In genomic region chr1:36455386-36455785, GRCh38 we compare ENCODE assay signal across 19 cellular contexts. TPM values are rescaled to one million over a fixed set of nuclear protein-coding genes. Genes with fewer than 3 reads are reported as not detected.
DNase-seq lines count a peak whose midpoint lies in the region; ATAC-seq, FAIRE-seq and TF ChIP-seq lines count a peak whose summit lies in the region.
"Had no signal": no experiment of that assay in that cellular context is flagged by ENCODE, and none has a peak within 500 bp of the region (broad histone marks: within the 10 kb centered on the region; RNA-seq: fewer than 3 reads in every experiment).

No MANE protein-coding gene starts in this region.

- H3K79me2 ChIP-seq in HepG2 (ENCODE audit: insufficient read depth, low read length) (no peaks in the 10 kb centered on the region), PC-3 (ENCODE audit: low read length) (no peaks in the 10 kb centered on the region)

- no peaks in the 10 kb centered on the region for H3F3A ChIP-seq in PC-3 (ENCODE audit: low read length, unreplicated experiment)

- H3K36me3 ChIP-seq in HepG2 (replicated peaks in 1 of 2; ENCODE audit: control insufficient read depth in 1 of 2, insufficient read depth in 2 of 2, low read length in 2 of 2) (peaks cover 13 to 51% of the 10 kb centered on the region in 2 experiments), right lobe of liver (peaks cover 0 to 43% (median 17%) of the 10 kb centered on the region in 4 donors), thyroid gland (peaks cover 27 to 29% of the 10 kb centered on the region in 2 donors), PC-3 (ENCODE audit: low read depth, low read length) (peaks cover 40% of the 10 kb centered on the region)

- no peaks in the 10 kb centered on the region for H3K9me3 ChIP-seq in HepG2 (ENCODE audit: low read length)
- no peaks in the 10 kb centered on the region for H3K9me3 ChIP-seq in right lobe of liver
- no peaks in the 10 kb centered on the region for H3K9me3 ChIP-seq in thyroid gland
- no peaks in the 10 kb centered on the region for H3K9me3 ChIP-seq in PC-3 (ENCODE audit: low read length)

- no peak for TF ChIP-seq EP300 in HepG2 (IDR thresholded peaks at IDR 0.05; ENCODE audit: low read depth in 2 of 2, low read length in 2 of 2)
- TF ChIP-seq EP300 in HepG2 (CRISPR knock-in tag; IDR thresholded peaks at IDR 0.05; ENCODE audit: borderline replicate concordance): no peak

- H3K4me1 ChIP-seq in HepG2 (ENCODE audit: insufficient read depth, low read length) (peaks cover 18% of the 10 kb centered on the region), right lobe of liver (no peaks in the 10 kb centered on the region), foreskin keratinocyte (no peaks in the 10 kb centered on the region), thyroid gland (peaks cover 5 to 7% of the 10 kb centered on the region in 2 donors), PC-3 (ENCODE audit: insufficient read depth, low read length) (peaks cover 4% of the 10 kb centered on the region)

- H3K4me1 Mint-ChIP-seq in T-helper 1 cell treated with Interleukin-12 subunit alpha and Interleukin-12 subunit beta and Interleukin-4 antibody, amounts not matched to agents 30 μg/mL and 1 μg/mL, for 36 hours (ENCODE audit: low read depth): peaks cover 44% of the 10 kb centered on the region
- H3K4me1 Mint-ChIP-seq in immature natural killer cell: peaks cover 18 to 28% of the 10 kb centered on the region in 2 donors

- intact Hi-C loops in HepG2 (cut with micrococcal nuclease; ENCODE audit: unreplicated experiment) (no loop called here), right lobe of liver (cut with DNase I) (no loop called here), thyroid gland (cut with DNase I) (no loop called here), PC-3 (cut with micrococcal nuclease) (no loop called here)

- in situ Hi-C loops in HepG2 (cut with HindIII; ENCODE audit: extremely low pct_ligation_motif_present, low pct_unique_long_range_greater_than_20kb): no loop called here

- H3K36me3 Mint-ChIP-seq in T-helper 1 cell treated with Interleukin-12 subunit alpha and Interleukin-12 subunit beta and Interleukin-4 antibody, amounts not matched to agents 30 μg/mL and 1 μg/mL, for 36 hours (ENCODE audit: low read depth): peaks cover 38% of the 10 kb centered on the region
- peaks cover 14 to 32% (median 15%) of the 10 kb centered on the region in 3 donors for H3K36me3 Mint-ChIP-seq in immature natural killer cell

- H4K20me1 ChIP-seq in HepG2 (ENCODE audit: insufficient read depth, low read length): no peaks in the 10 kb centered on the region
- H4K20me1 ChIP-seq in PC-3 (ENCODE audit: low read length): no peaks in the 10 kb centered on the region

- no peaks in the 10 kb centered on the region for H3K9me2 ChIP-seq in PC-3 (replicated peaks; ENCODE audit: low read length)

- H3K4me2 ChIP-seq in HepG2 (ENCODE audit: low read depth, low read length) (no peak overlapping the region), PC-3 (ENCODE audit: low read length) (no peak overlapping the region)
- H3K4me2 ChIP-seq: PC-9 had no signal

- 92% methylated on average over 1 of the region's 1 CpG for WGBS in HepG2 (ENCODE audit: low lambda C conversion rate)
- 100% methylated on average over 1 of the region's 1 CpG for WGBS in right lobe of liver (ENCODE audit: insufficient coverage, low coverage, low lambda C conversion rate, missing lambda C conversion rate)
- 88 to 90% methylated on average over 1 of the region's 1 CpG for WGBS in thyroid gland, 2 donors

- H3K4me3 ChIP-seq in HepG2 (replicated peaks in 1 of 3; ENCODE audit: insufficient read depth in 1 of 3, low read depth in 2 of 3, low read length in 3 of 3): no peak overlapping the region
- no peak overlapping the region for H3K4me3 ChIP-seq in right lobe of liver
- H3K4me3 ChIP-seq in thyroid gland (replicated peaks in 1 of 3): no peak overlapping the region
- no peak overlapping the region for H3K4me3 ChIP-seq in PC-3 (ENCODE audit: low read length)
- H3K4me3 ChIP-seq: PC-9 had no signal

- TF ChIP-seq POLR2A in HepG2 (IDR thresholded peaks at IDR 0.05; ENCODE audit: insufficient read depth in 1 of 2, low read depth in 2 of 2, low read length in 2 of 2) (no peak), right lobe of liver (IDR thresholded peaks at IDR 0.05) (no peak), thyroid gland (IDR thresholded peaks at IDR 0.05) (no peak)

- peak overlapping the region; percentile 27 for H3K27ac Mint-ChIP-seq in T-helper 1 cell treated with Interleukin-12 subunit alpha and Interleukin-12 subunit beta and Interleukin-4 antibody, amounts not matched to agents 30 μg/mL and 1 μg/mL, for 36 hours
- no peak overlapping the region for H3K27ac Mint-ChIP-seq in immature natural killer cell
- H3K27ac Mint-ChIP-seq: B cell; CD4-positive, CD25-positive, alpha-beta regulatory T cell had no signal

- H3K4me3 Mint-ChIP-seq in T-helper 1 cell treated with Interleukin-12 subunit alpha and Interleukin-12 subunit beta and Interleukin-4 antibody, amounts not matched to agents 30 μg/mL and 1 μg/mL, for 36 hours: no peak overlapping the region
- H3K4me3 Mint-ChIP-seq in immature natural killer cell: no peak overlapping the region
- H3K4me3 Mint-ChIP-seq: B cell had no signal

- no peak for TF ChIP-seq CTCF in HepG2 (CRISPR knock-in tag; IDR thresholded peaks at IDR 0.05)
- TF ChIP-seq CTCF in right lobe of liver (IDR thresholded peaks at IDR 0.05): no peak
- TF ChIP-seq CTCF in foreskin keratinocyte (conservative IDR thresholded peaks at IDR 0.05): no peak
- TF ChIP-seq CTCF in thyroid gland (IDR thresholded peaks at IDR 0.05): no peak
- TF ChIP-seq CTCF in PC-3 (conservative IDR thresholded peaks at IDR 0.05; ENCODE audit: low read depth, low read length): no peak

- no peaks in the 10 kb centered on the region for H3K27me3 Mint-ChIP-seq in T-helper 1 cell treated with Interleukin-12 subunit alpha and Interleukin-12 subunit beta and Interleukin-4 antibody, amounts not matched to agents 30 μg/mL and 1 μg/mL, for 36 hours (ENCODE audit: low read depth)
- H3K27me3 Mint-ChIP-seq in immature natural killer cell (ENCODE audit: low read depth in 3 of 3): peaks cover under 1 to 6% (median 3%) of the 10 kb centered on the region in 3 donors
- H3K27me3 Mint-ChIP-seq: B cell; CD4-positive, CD25-positive, alpha-beta regulatory T cell had no signal

- BruUV-seq in HepG2 (replicated peaks; lab: Mats Ljungman, UMichigan): TSS peak; percentile 14
- BruUV-seq in PC-3 (replicated peaks; lab: Mats Ljungman, UMichigan): no TSS peak

- CTCF ChIA-PET in HepG2 (lab: Yijun Ruan, JAX; ENCODE audit: low intra/inter-chr PET ratio, low total read pairs) (no interaction called here), PC-3 (lab: Charles Lee) (no interaction called here)

- H3K27ac ChIP-seq in HepG2 (ENCODE audit: extremely low read length, insufficient read depth, low read length) (no peak overlapping the region), right lobe of liver (no peak overlapping the region), foreskin keratinocyte (no peak overlapping the region), thyroid gland (no peak overlapping the region), PC-3 (ENCODE audit: low read length) (no peak overlapping the region)
- H3K27ac ChIP-seq: 22Rv1, PC-9 had no signal

- ATAC-seq in HepG2 (no peak), right lobe of liver (no peak), foreskin keratinocyte (peak; percentile 17), PC-3 (no peak)

- no peaks in the 10 kb centered on the region for H3K9me3 Mint-ChIP-seq in T-helper 1 cell treated with Interleukin-12 subunit alpha and Interleukin-12 subunit beta and Interleukin-4 antibody, amounts not matched to agents 30 μg/mL and 1 μg/mL, for 36 hours
- no peaks in the 10 kb centered on the region for H3K9me3 Mint-ChIP-seq in immature natural killer cell
- H3K9me3 Mint-ChIP-seq: CD4-positive, CD25-positive, alpha-beta regulatory T cell had no signal

- DNase-seq in T-helper 1 cell (no peak), HepG2 (ENCODE audit: low spot score) (no peak), right lobe of liver (no peak), foreskin keratinocyte (peak in 1 of 2 donors; percentile 25), thyroid gland (no peak), immature natural killer cell (no peak), PC-3 (no peak)
- DNase-seq: CD4-positive, CD25-positive, alpha-beta regulatory T cell; H7; KG1; NCI-H1417 treated with DMSO at 0.1 percent for 48 hours; NCI-H1930; NCI-H446; NCI-H748 treated with DMSO at 0.1 percent for 48 hours; PC-9 had no signal

- no peaks in the 10 kb centered on the region for H3K27me3 ChIP-seq in HepG2 (ENCODE audit: control insufficient read depth in 1 of 2, insufficient read depth in 2 of 2, low read length in 2 of 2)
- H3K27me3 ChIP-seq in right lobe of liver: no peaks in the 10 kb centered on the region
- H3K27me3 ChIP-seq in foreskin keratinocyte: no peaks in the 10 kb centered on the region
- H3K27me3 ChIP-seq in thyroid gland: no peaks in the 10 kb centered on the region
- no peaks in the 10 kb centered on the region for H3K27me3 ChIP-seq in PC-3 (ENCODE audit: low read length)

- H2AFZ ChIP-seq in HepG2 (ENCODE audit: low read length) (no peak overlapping the region), PC-3 (ENCODE audit: low read length) (no peak overlapping the region)
- H2AFZ ChIP-seq: PC-9 had no signal

- H3K9ac ChIP-seq in HepG2 (ENCODE audit: insufficient read depth, low read depth, low read length): no peak overlapping the region
- H3K9ac ChIP-seq in PC-3 (ENCODE audit: low read length): no peak overlapping the region

- POLR2A ChIA-PET in HepG2 (lab: Yijun Ruan, JAX): interaction anchor here (2.8 kb wide), 1 partner anchor 8 kb away, joined by 12 read pairs; the partner anchor contains the start of gene MRPS15
- POLR2A ChIA-PET in PC-3 (lab: Charles Lee; ENCODE audit: unreplicated experiment): no interaction called here

- no peak for TF ChIP-seq RAD21 in HepG2 (CRISPR knock-in tag; IDR thresholded peaks at IDR 0.05)

- no peak for FAIRE-seq in HepG2 (lab: Jason Lieb, UNC)

RNA-seq across cellular contexts. Expression of gene OSCP1, which starts 5.1 kb away (rescaled TPM):
- total RNA-seq in HepG2 (2016; rRNA removed; fragmentation: Illumina TruSeq; extraction: Trizol) (0.60 and 0.86 TPM in 2 replicates), right lobe of liver (1 to 10 TPM in 5 of 6 experiments, under 1 TPM in 1; 0.40 to 4.9 (median 1.7) TPM), foreskin keratinocyte (4.4 and 5.8 TPM in 2 replicates), thyroid gland (10 to 100 TPM; 15.2 to 31.9 (median 19.5) TPM), PC-3 (2014; rRNA removed) (3.8 and 7.3 TPM in 2 replicates)
- total RNA-seq in HepG2 (2016; cell fraction: cytosol; rRNA removed; fragmentation: Illumina TruSeq; extraction: Trizol; ENCODE audit: low read depth): 0.71 and 1.1 TPM in 2 replicates
- 1.0 and 1.6 TPM in 2 replicates for total RNA-seq in HepG2 (2016; cell fraction: insoluble cytoplasmic fraction; rRNA removed; fragmentation: Illumina TruSeq; extraction: Trizol)
- 0.72 and 1.4 TPM in 2 replicates for total RNA-seq in HepG2 (2016; cell fraction: membrane; rRNA removed; fragmentation: Illumina TruSeq; extraction: Trizol)
- total RNA-seq in HepG2 (2016; cell fraction: nucleus; rRNA removed; fragmentation: Illumina TruSeq; extraction: Trizol): 0.34 and 1.4 TPM in 2 replicates
- polyA plus RNA-seq in HepG2 (2011; rRNA removed) (0.84 and 0.85 TPM in 2 replicates), foreskin keratinocyte (4.9 TPM in 2 replicates), immature natural killer cell (1 to 10 TPM in 1 of 3 donors, not detected in 2; 2.7 TPM)
- polyA plus RNA-seq in HepG2 (2011; cell fraction: cytosol; rRNA removed): 0.46 and 0.48 TPM in 2 replicates
- 0.23 and 0.93 TPM in 2 replicates for polyA plus RNA-seq in HepG2 (2011; cell fraction: nucleus; rRNA removed)
- 1.3 TPM in 2 replicates for polyA plus RNA-seq in HepG2 (2012)
- polyA plus RNA-seq in HepG2 (2016; cell fraction: cytosol; fragmentation: Illumina TruSeq; extraction: Trizol; ENCODE audit: low read depth): 0.35 and 0.55 TPM in 2 replicates
- 0.72 and 0.93 TPM in 2 replicates for polyA plus RNA-seq in HepG2 (2016; cell fraction: insoluble cytoplasmic fraction; fragmentation: Illumina TruSeq; extraction: Trizol; ENCODE audit: low read depth)
- polyA plus RNA-seq in HepG2 (2016; cell fraction: membrane; fragmentation: Illumina TruSeq; extraction: Trizol; ENCODE audit: low read depth): 0.69 and 1.2 TPM in 2 replicates
- polyA plus RNA-seq in HepG2 (2016; cell fraction: nucleus; fragmentation: Illumina TruSeq; extraction: Trizol; ENCODE audit: insufficient read depth, low read depth): 1.1 and 1.4 TPM in 2 replicates
- 0.56 and 3.7 TPM in 2 replicates for polyA minus RNA-seq in HepG2 (2011; rRNA and poly(A)+ RNA removed; ENCODE audit: low replicate concordance)
- 0.62 TPM in 1 of 2 replicates, not detected in the other for polyA minus RNA-seq in HepG2 (2011; cell fraction: cytosol; rRNA and poly(A)+ RNA removed)
- polyA minus RNA-seq in HepG2 (2011; cell fraction: nucleus; rRNA and poly(A)+ RNA removed): 1.4 and 2.0 TPM in 2 replicates
- total RNA-seq: CD4-positive, CD25-positive, alpha-beta regulatory T cell had no signal

RNA-seq across cellular contexts. Expression of gene MRPS15, which starts 8.8 kb away (rescaled TPM):
- total RNA-seq in HepG2 (2016; rRNA removed; fragmentation: Illumina TruSeq; extraction: Trizol): 113 and 137 TPM in 2 replicates
- 206 and 254 TPM in 2 replicates for total RNA-seq in HepG2 (2016; cell fraction: cytosol; rRNA removed; fragmentation: Illumina TruSeq; extraction: Trizol; ENCODE audit: low read depth)
- 122 and 135 TPM in 2 replicates for total RNA-seq in HepG2 (2016; cell fraction: insoluble cytoplasmic fraction; rRNA removed; fragmentation: Illumina TruSeq; extraction: Trizol)
- 170 and 207 TPM in 2 replicates for total RNA-seq in HepG2 (2016; cell fraction: membrane; rRNA removed; fragmentation: Illumina TruSeq; extraction: Trizol)
- 55.2 and 55.8 TPM in 2 replicates for total RNA-seq in HepG2 (2016; cell fraction: nucleus; rRNA removed; fragmentation: Illumina TruSeq; extraction: Trizol)
- 53.3 and 59.0 TPM in 2 replicates for polyA plus RNA-seq in HepG2 (2011; rRNA removed)
- polyA plus RNA-seq in HepG2 (2011; cell fraction: cytosol; rRNA removed): 63.3 and 64.9 TPM in 2 replicates
- 32.6 and 45.2 TPM in 2 replicates for polyA plus RNA-seq in HepG2 (2011; cell fraction: nucleus; rRNA removed)
- 46.7 and 60.7 TPM in 2 replicates for polyA plus RNA-seq in HepG2 (2012)
- 258 and 349 TPM in 2 replicates for polyA plus RNA-seq in HepG2 (2016; cell fraction: cytosol; fragmentation: Illumina TruSeq; extraction: Trizol; ENCODE audit: low read depth)
- 167 TPM in 2 replicates for polyA plus RNA-seq in HepG2 (2016; cell fraction: insoluble cytoplasmic fraction; fragmentation: Illumina TruSeq; extraction: Trizol; ENCODE audit: low read depth)
- 198 and 246 TPM in 2 replicates for polyA plus RNA-seq in HepG2 (2016; cell fraction: membrane; fragmentation: Illumina TruSeq; extraction: Trizol; ENCODE audit: low read depth)
- 109 and 110 TPM in 2 replicates for polyA plus RNA-seq in HepG2 (2016; cell fraction: nucleus; fragmentation: Illumina TruSeq; extraction: Trizol; ENCODE audit: insufficient read depth, low read depth)
- 12.8 and 22.8 TPM in 2 replicates for polyA minus RNA-seq in HepG2 (2011; rRNA and poly(A)+ RNA removed; ENCODE audit: low replicate concordance)
- 16.6 and 17.9 TPM in 2 replicates for polyA minus RNA-seq in HepG2 (2011; cell fraction: cytosol; rRNA and poly(A)+ RNA removed)
- 21.8 and 27.1 TPM in 2 replicates for polyA minus RNA-seq in HepG2 (2011; cell fraction: nucleus; rRNA and poly(A)+ RNA removed)
- total RNA-seq in right lobe of liver: 10 to 100 TPM; 44.9 to 63.6 (median 55.1) TPM
- 166 and 181 TPM in 2 replicates for total RNA-seq in foreskin keratinocyte
- polyA plus RNA-seq in foreskin keratinocyte: 231 and 260 TPM in 2 replicates
- 10 to 100 TPM; 45.6 to 85.9 (median 56.3) TPM for total RNA-seq in thyroid gland
- polyA plus RNA-seq in immature natural killer cell: 100 to 1,000 TPM in 1 of 3 donors, 10 to 100 TPM in 2; 59.8 to 106 (median 63.8) TPM
- total RNA-seq in PC-3 (2014; rRNA removed): 164 and 213 TPM in 2 replicates

RNA-seq across cellular contexts. Expression of gene CSF3R, which starts 27.3 kb away (rescaled TPM):
- 3.5 and 11.9 TPM in 2 replicates for total RNA-seq in HepG2 (2016; rRNA removed; fragmentation: Illumina TruSeq; extraction: Trizol)
- total RNA-seq in HepG2 (2016; cell fraction: cytosol; rRNA removed; fragmentation: Illumina TruSeq; extraction: Trizol; ENCODE audit: low read depth): 2.8 and 3.1 TPM in 2 replicates
- 3.2 and 11.8 TPM in 2 replicates for total RNA-seq in HepG2 (2016; cell fraction: insoluble cytoplasmic fraction; rRNA removed; fragmentation: Illumina TruSeq; extraction: Trizol)
- 5.6 and 6.3 TPM in 2 replicates for total RNA-seq in HepG2 (2016; cell fraction: membrane; rRNA removed; fragmentation: Illumina TruSeq; extraction: Trizol)
- 17.4 and 18.5 TPM in 2 replicates for total RNA-seq in HepG2 (2016; cell fraction: nucleus; rRNA removed; fragmentation: Illumina TruSeq; extraction: Trizol)
- polyA plus RNA-seq in HepG2 (2011; rRNA removed): 28.8 and 45.4 TPM in 2 replicates
- polyA plus RNA-seq in HepG2 (2011; cell fraction: cytosol; rRNA removed): 14.7 and 16.4 TPM in 2 replicates
- polyA plus RNA-seq in HepG2 (2011; cell fraction: nucleus; rRNA removed): 91.0 and 108 TPM in 2 replicates
- 30.0 and 40.7 TPM in 2 replicates for polyA plus RNA-seq in HepG2 (2012)
- polyA plus RNA-seq in HepG2 (2016; cell fraction: cytosol; fragmentation: Illumina TruSeq; extraction: Trizol; ENCODE audit: low read depth): 2.0 and 2.5 TPM in 2 replicates
- polyA plus RNA-seq in HepG2 (2016; cell fraction: insoluble cytoplasmic fraction; fragmentation: Illumina TruSeq; extraction: Trizol; ENCODE audit: low read depth): 5.0 and 5.6 TPM in 2 replicates
- polyA plus RNA-seq in HepG2 (2016; cell fraction: membrane; fragmentation: Illumina TruSeq; extraction: Trizol; ENCODE audit: low read depth): 5.1 and 5.2 TPM in 2 replicates
- 40.8 and 46.3 TPM in 2 replicates for polyA plus RNA-seq in HepG2 (2016; cell fraction: nucleus; fragmentation: Illumina TruSeq; extraction: Trizol; ENCODE audit: insufficient read depth, low read depth)
- 1.5 and 20.2 TPM in 2 replicates for polyA minus RNA-seq in HepG2 (2011; rRNA and poly(A)+ RNA removed; ENCODE audit: low replicate concordance)
- 6.9 and 10.3 TPM in 2 replicates for polyA minus RNA-seq in HepG2 (2011; cell fraction: cytosol; rRNA and poly(A)+ RNA removed)
- polyA minus RNA-seq in HepG2 (2011; cell fraction: nucleus; rRNA and poly(A)+ RNA removed): 28.3 and 40.9 TPM in 2 replicates
- 10 to 100 TPM in 3 of 6 experiments, 1 to 10 TPM in 3; 4.1 to 14.0 (median 9.5) TPM for total RNA-seq in right lobe of liver
- total RNA-seq in foreskin keratinocyte: not detected in 2 replicates
- polyA plus RNA-seq in foreskin keratinocyte: not detected in 2 replicates
- total RNA-seq in thyroid gland: 1 to 10 TPM; 3.5 to 7.9 (median 7.1) TPM
- 1 to 10 TPM in 2 of 3 donors, under 1 TPM in 1; 0.91 to 3.1 (median 2.0) TPM for polyA plus RNA-seq in immature natural killer cell
- total RNA-seq in PC-3 (2014; rRNA removed): not detected in 2 replicates
- total RNA-seq: PC-9 had no signal
- polyA plus RNA-seq: AG04450 had no signal

RNA-seq across cellular contexts. Expression of gene LSM10, which starts 57.7 kb away (rescaled TPM):
- total RNA-seq in HepG2 (2016; rRNA removed; fragmentation: Illumina TruSeq; extraction: Trizol) (14.0 and 17.0 TPM in 2 replicates), right lobe of liver (10 to 100 TPM; 15.2 to 42.0 (median 22.3) TPM), foreskin keratinocyte (16.1 and 25.6 TPM in 2 replicates), thyroid gland (10 to 100 TPM; 19.1 to 52.7 (median 49.0) TPM), PC-3 (2014; rRNA removed) (19.2 and 35.2 TPM in 2 replicates)
- total RNA-seq in HepG2 (2016; cell fraction: cytosol; rRNA removed; fragmentation: Illumina TruSeq; extraction: Trizol; ENCODE audit: low read depth): 56.5 and 60.8 TPM in 2 replicates
- total RNA-seq in HepG2 (2016; cell fraction: insoluble cytoplasmic fraction; rRNA removed; fragmentation: Illumina TruSeq; extraction: Trizol): 14.8 TPM in 2 replicates
- 50.9 and 52.1 TPM in 2 replicates for total RNA-seq in HepG2 (2016; cell fraction: membrane; rRNA removed; fragmentation: Illumina TruSeq; extraction: Trizol)
- 6.1 and 9.2 TPM in 2 replicates for total RNA-seq in HepG2 (2016; cell fraction: nucleus; rRNA removed; fragmentation: Illumina TruSeq; extraction: Trizol)
- polyA plus RNA-seq in HepG2 (2011; rRNA removed) (52.0 and 61.6 TPM in 2 replicates), foreskin keratinocyte (73.4 and 73.9 TPM in 2 replicates), immature natural killer cell (100 to 1,000 TPM; 156 to 181 (median 164) TPM)
- polyA plus RNA-seq in HepG2 (2011; cell fraction: cytosol; rRNA removed): 52.4 and 63.1 TPM in 2 replicates
- 18.3 and 21.3 TPM in 2 replicates for polyA plus RNA-seq in HepG2 (2011; cell fraction: nucleus; rRNA removed)
- 22.5 and 35.0 TPM in 2 replicates for polyA plus RNA-seq in HepG2 (2012)
- polyA plus RNA-seq in HepG2 (2016; cell fraction: cytosol; fragmentation: Illumina TruSeq; extraction: Trizol; ENCODE audit: low read depth): 247 and 272 TPM in 2 replicates
- 57.9 and 60.5 TPM in 2 replicates for polyA plus RNA-seq in HepG2 (2016; cell fraction: insoluble cytoplasmic fraction; fragmentation: Illumina TruSeq; extraction: Trizol; ENCODE audit: low read depth)
- 158 and 176 TPM in 2 replicates for polyA plus RNA-seq in HepG2 (2016; cell fraction: membrane; fragmentation: Illumina TruSeq; extraction: Trizol; ENCODE audit: low read depth)
- polyA plus RNA-seq in HepG2 (2016; cell fraction: nucleus; fragmentation: Illumina TruSeq; extraction: Trizol; ENCODE audit: insufficient read depth, low read depth): 38.1 and 40.1 TPM in 2 replicates
- 38.9 and 99.2 TPM in 2 replicates for polyA minus RNA-seq in HepG2 (2011; rRNA and poly(A)+ RNA removed; ENCODE audit: low replicate concordance)
- polyA minus RNA-seq in HepG2 (2011; cell fraction: cytosol; rRNA and poly(A)+ RNA removed): 11.0 and 14.3 TPM in 2 replicates
- polyA minus RNA-seq in HepG2 (2011; cell fraction: nucleus; rRNA and poly(A)+ RNA removed): 9.0 and 11.3 TPM in 2 replicates
